In genomic region chr17:57459286-57459915, GRCh38 we compare ENCODE assay signal across 11 cellular contexts.
DNase-seq lines count a peak whose midpoint lies in the region; ATAC-seq and TF ChIP-seq lines count a peak whose summit lies in the region.
"Had no signal": no experiment of that assay in that cellular context is flagged by ENCODE, and none has a peak within 500 bp of the region (broad histone marks: within the 10 kb centered on the region; RNA-seq: fewer than 3 reads in every experiment).

No MANE protein-coding gene starts in this region.

- no peaks in the 10 kb centered on the region for H3K27me3 ChIP-seq in right lobe of liver
- H3K27me3 ChIP-seq in naive thymus-derived CD4-positive, alpha-beta T cell (ENCODE audit: control insufficient read depth in 2 of 2, insufficient read depth in 2 of 2, low read length in 2 of 2) = no peaks in the 10 kb centered on the region

- peaks cover 81% of the 10 kb centered on the region for H3K4me1 Mint-ChIP-seq in activated CD4-positive, alpha-beta memory T cell treated with anti-CD3 and anti-CD28 coated beads for 36 hours (ENCODE audit: low read depth)
- peaks cover 47 to 73% (median 56%) of the 10 kb centered on the region in 7 donors for H3K4me1 Mint-ChIP-seq in naive thymus-derived CD4-positive, alpha-beta T cell

- peak; percentile 90 for DNase-seq in ELR (ENCODE audit: low read depth)
- DNase-seq in HK-2 (ENCODE audit: unreplicated experiment) = peak; percentile 81
- DNase-seq in activated CD4-positive, alpha-beta memory T cell treated with anti-CD3 and anti-CD28 coated beads for 36 hours = peak; percentile 76
- DNase-seq in right lobe of liver = peak in 2 of 3 donors; percentile 39 to 61
- DNase-seq in NCI-H446 (lab: John Stamatoyannopoulos, UW) = no peak
- no peak for DNase-seq in HEK293T (ENCODE audit: extremely low spot score)
- no peak for DNase-seq in NCI-H82 (lab: John Stamatoyannopoulos, UW)
- DNase-seq in naive thymus-derived CD4-positive, alpha-beta T cell = no peak
- DNase-seq: kidney had no signal

- H3K4me1 ChIP-seq in right lobe of liver = peaks cover 0 to 5% (median 0%) of the 10 kb centered on the region in 4 donors
- H3K4me1 ChIP-seq in naive thymus-derived CD4-positive, alpha-beta T cell (ENCODE audit: control insufficient read depth in 2 of 2, insufficient read depth in 2 of 2, low read length in 2 of 2) = peaks cover 14 to 34% of the 10 kb centered on the region in 2 donors

- no peaks in the 10 kb centered on the region for H3K9me3 ChIP-seq in right lobe of liver
- H3K9me3 ChIP-seq in naive thymus-derived CD4-positive, alpha-beta T cell (ENCODE audit: control insufficient read depth in 2 of 3, low read length in 3 of 3) = no peaks in the 10 kb centered on the region

- no peaks in the 10 kb centered on the region for H3K36me3 ChIP-seq in right lobe of liver
- H3K36me3 ChIP-seq in naive thymus-derived CD4-positive, alpha-beta T cell (ENCODE audit: control insufficient read depth in 2 of 3, insufficient read depth in 3 of 3, low read length in 3 of 3) = no peaks in the 10 kb centered on the region

- H3K9me3 Mint-ChIP-seq in activated CD4-positive, alpha-beta memory T cell treated with anti-CD3 and anti-CD28 coated beads for 36 hours = no peaks in the 10 kb centered on the region
- H3K9me3 Mint-ChIP-seq in naive thymus-derived CD4-positive, alpha-beta T cell = peaks cover 0 to 2% (median 0%) of the 10 kb centered on the region in 11 donors
- H3K9me3 Mint-ChIP-seq: central memory CD8-positive, alpha-beta T cell had no signal

- H3K27ac Mint-ChIP-seq in activated CD4-positive, alpha-beta memory T cell treated with anti-CD3 and anti-CD28 coated beads for 36 hours = peak overlapping the region; percentile 90
- H3K27ac Mint-ChIP-seq in naive thymus-derived CD4-positive, alpha-beta T cell = peak overlapping the region in 1 of 9 donors; percentile 91

- peaks cover 9% of the 10 kb centered on the region for H3K36me3 Mint-ChIP-seq in activated CD4-positive, alpha-beta memory T cell treated with anti-CD3 and anti-CD28 coated beads for 36 hours
- peaks cover 0 to 20% (median 9%) of the 10 kb centered on the region in 5 donors for H3K36me3 Mint-ChIP-seq in naive thymus-derived CD4-positive, alpha-beta T cell

- intact Hi-C loops in activated CD4-positive, alpha-beta memory T cell treated with anti-CD3 and anti-CD28 coated beads for 36 hours (cut with micrococcal nuclease) = loop anchor here (1.0 kb wide), 1 partner anchor 18 kb away; no protein-coding TSS in a partner anchor
- intact Hi-C loops in right lobe of liver (cut with DNase I) = loop anchor here in 1 of 2 donors (10.0 kb wide), 1 partner anchor 55 kb away; no protein-coding TSS in a partner anchor
- intact Hi-C loops in naive thymus-derived CD4-positive, alpha-beta T cell (cut with micrococcal nuclease) = loop anchor here (5.0 kb wide), 2 partner anchors 202 to 217 kb away; partner anchors contain the start of gene MSI2 (in 1 of the 2)

- CTCF ChIA-PET in activated CD4-positive, alpha-beta memory T cell treated with anti-CD3 and anti-CD28 coated beads for 36 hours (lab: Charles Lee) = interaction anchor here (0.9 to 3.0 kb wide), 4 partner anchors 14 to 216 kb away, joined by 3 to 17 read pairs (median 8); no protein-coding TSS in a partner anchor
- CTCF ChIA-PET in HEK293T (lab: Yijun Ruan, JAX) = no interaction called here
- CTCF ChIA-PET in naive thymus-derived CD4-positive, alpha-beta T cell (lab: Charles Lee) = no interaction called here

- H3K27ac ChIP-seq in right lobe of liver = no peak overlapping the region
- no peak overlapping the region for H3K27ac ChIP-seq in naive thymus-derived CD4-positive, alpha-beta T cell (ENCODE audit: low read depth, low read length)

- no peak overlapping the region for H3K4me3 Mint-ChIP-seq in activated CD4-positive, alpha-beta memory T cell treated with anti-CD3 and anti-CD28 coated beads for 36 hours
- H3K4me3 Mint-ChIP-seq in naive thymus-derived CD4-positive, alpha-beta T cell = peak overlapping the region in 2 of 10 donors; percentile 27 to 52
- H3K4me3 Mint-ChIP-seq: central memory CD8-positive, alpha-beta T cell had no signal

- no peak for TF ChIP-seq POLR2A in right lobe of liver (IDR thresholded peaks at IDR 0.05)

- WGBS in right lobe of liver (ENCODE audit: insufficient coverage, low coverage, low lambda C conversion rate, missing lambda C conversion rate) = 64% methylated on average over 9 of the region's 12 CpGs

- H3K27me3 Mint-ChIP-seq in activated CD4-positive, alpha-beta memory T cell treated with anti-CD3 and anti-CD28 coated beads for 36 hours = no peaks in the 10 kb centered on the region
- H3K27me3 Mint-ChIP-seq in naive thymus-derived CD4-positive, alpha-beta T cell = no peaks in the 10 kb centered on the region
- H3K27me3 Mint-ChIP-seq: central memory CD8-positive, alpha-beta T cell had no signal

- POLR2A ChIA-PET in activated CD4-positive, alpha-beta memory T cell treated with anti-CD3 and anti-CD28 coated beads for 36 hours (lab: Charles Lee) = interaction anchor here (1.1 to 2.4 kb wide), 2 partner anchors 14 to 16 kb away, joined by 3 to 5 read pairs; no protein-coding TSS in a partner anchor
- POLR2A ChIA-PET in HEK293T (lab: Yijun Ruan, JAX) = no interaction called here
- POLR2A ChIA-PET in naive thymus-derived CD4-positive, alpha-beta T cell (lab: Charles Lee) = interaction anchor here (0.6 kb wide), 1 partner anchor 13 kb away, joined by 3 read pairs; no protein-coding TSS in a partner anchor

- no peak overlapping the region for H3K4me3 ChIP-seq in right lobe of liver
- no peak overlapping the region for H3K4me3 ChIP-seq in naive thymus-derived CD4-positive, alpha-beta T cell (ENCODE audit: low read length)

- ATAC-seq in right lobe of liver = peak; percentile 12 to 91 (median 72)
- ATAC-seq in naive thymus-derived CD4-positive, alpha-beta T cell = no peak
- ATAC-seq: Right ventricle myocardium inferior had no signal

- peak in 1 of 4 donors; percentile 18 for TF ChIP-seq CTCF in right lobe of liver (IDR thresholded peaks at IDR 0.05)

TF ChIP-seq in HEK293T, 16 proteins besides CTCF, POLR2A, EP300 and RAD21:
- no peak for TF ChIP-seq NFRKB (IDR thresholded peaks at IDR 0.05)
- no peak for TF ChIP-seq ARNT (IDR thresholded peaks at IDR 0.05)
- no peak for TF ChIP-seq CTBP1 (IDR thresholded peaks at IDR 0.05; ENCODE audit: borderline replicate concordance)
- TF ChIP-seq ZNF384 (IDR thresholded peaks at IDR 0.05) = no peak
- TF ChIP-seq PKNOX1 (IDR thresholded peaks at IDR 0.05) = no peak
- no peak for TF ChIP-seq FOXK2 (IDR thresholded peaks at IDR 0.05)
- TF ChIP-seq LEF1 (IDR thresholded peaks at IDR 0.05; ENCODE audit: borderline replicate concordance) = no peak
- TF ChIP-seq L3MBTL2 (conservative IDR thresholded peaks at IDR 0.05) = no peak
- TF ChIP-seq BHLHE40 (IDR thresholded peaks at IDR 0.05; ENCODE audit: borderline replicate concordance) = no peak
- no peak for TF ChIP-seq SP1 (IDR thresholded peaks at IDR 0.05)
- no peak for TF ChIP-seq HDGF (IDR thresholded peaks at IDR 0.05; ENCODE audit: borderline replicate concordance)
- TF ChIP-seq FOXM1 (IDR thresholded peaks at IDR 0.05; ENCODE audit: borderline replicate concordance) = no peak
- no peak for TF ChIP-seq SUZ12 (IDR thresholded peaks at IDR 0.05)
- no peak for TF ChIP-seq TARDBP (IDR thresholded peaks at IDR 0.05)
- no peak for TF ChIP-seq ELF4 (IDR thresholded peaks at IDR 0.05)

Comparison
In these comparisons a context has a peak if more than half of its experiments do, and no peak if none do; other contexts are left out.
1. DNase-seq: peak in ELR (single experiment), HK-2 (single experiment), activated CD4-positive, alpha-beta memory T cell treated with anti-CD3 and anti-CD28 coated beads for 36 hours (single experiment) and right lobe of liver (2 of 3); none in NCI-H446 (0 of 2), HEK293T (single experiment), NCI-H82 (single experiment) and naive thymus-derived CD4-positive, alpha-beta T cell (0 of 9).